8 cellular contexts compared by ENCODE assay signal in the genomic region with DNA sequence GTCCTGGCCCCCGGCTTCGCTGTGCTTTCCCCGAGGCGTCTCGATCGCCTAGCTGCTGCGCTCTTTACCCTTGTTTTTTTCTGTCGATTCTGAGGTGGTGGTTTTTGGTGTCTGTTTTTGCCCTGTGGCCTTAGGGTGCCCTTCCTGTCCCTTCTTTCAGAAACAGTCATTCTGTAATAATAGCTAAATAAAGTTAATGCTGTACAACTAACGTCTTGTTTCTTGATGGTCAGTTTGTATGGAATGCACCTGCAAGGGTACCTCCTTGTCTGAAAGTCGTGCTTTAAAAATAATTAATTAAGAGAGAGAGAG. TPM values are rescaled to one million over a fixed set of nuclear protein-coding genes. Genes with fewer than 3 reads are reported as not detected.
A peak's percentile ranks its signal among the peaks of the same experiment; 100 is the strongest.
DNase-seq lines count a peak whose midpoint lies in the region; ATAC-seq and TF ChIP-seq lines count a peak whose summit lies in the region.

No MANE protein-coding gene starts in this region.

- peak overlapping the region; percentile 79 for H3K4me3 ChIP-seq in AG04449 (ENCODE audit: low read depth, low read length)
- H3K4me3 ChIP-seq in WERI-Rb-1 (ENCODE audit: low read depth, low read length): peak overlapping the region; percentile 70
- H3K4me3 ChIP-seq in iPS-15b (ENCODE audit: low read depth, low read length): peak overlapping the region; percentile 87
- peak overlapping the region; percentile 93 for H3K4me3 ChIP-seq in thoracic aorta

- ATAC-seq in GM21737 (IDR thresholded peaks at IDR 0.05; ENCODE audit: unreplicated experiment) (peak; percentile 38), thoracic aorta (ENCODE audit: insufficient number of reproducible peaks, low FRiP score, low read depth) (no peak), GM18505 (IDR thresholded peaks at IDR 0.05; ENCODE audit: unreplicated experiment) (no peak), HG03025 (IDR thresholded peaks at IDR 0.05; ENCODE audit: low FRiP score, unreplicated experiment) (no peak)

- H3K9me3 ChIP-seq in WERI-Rb-1 (ENCODE audit: severe bottlenecking) (no peaks in the 10 kb centered on the region), iPS-15b (ENCODE audit: control insufficient read depth, insufficient read depth, low read length) (no peaks in the 10 kb centered on the region), thoracic aorta (no peaks in the 10 kb centered on the region)

- H3K27me3 ChIP-seq in WERI-Rb-1 (ENCODE audit: insufficient read depth, low read depth, severe bottlenecking) (no peaks in the 10 kb centered on the region), iPS-15b (ENCODE audit: control insufficient read depth, insufficient read depth, low read length) (peaks cover 5% of the 10 kb centered on the region), thoracic aorta (replicated peaks; ENCODE audit: insufficient read depth) (no peaks in the 10 kb centered on the region)

- H3K4me1 ChIP-seq in iPS-15b (ENCODE audit: control insufficient read depth, insufficient read depth, low read length) (peaks cover 5% of the 10 kb centered on the region), thoracic aorta (ENCODE audit: control insufficient read depth in 1 of 2, low read depth in 2 of 2) (peaks cover 13 to 20% of the 10 kb centered on the region in 2 donors)

- no peak for TF ChIP-seq POLR2A in GM18505 (IDR thresholded peaks at IDR 0.05; ENCODE audit: borderline replicate concordance, extremely low read depth, insufficient read depth, insufficient read length)

- no peak for TF ChIP-seq CTCF in AG04449 (IDR thresholded peaks at IDR 0.05; ENCODE audit: insufficient read depth, low read length, missing control alignments)
- TF ChIP-seq CTCF in WERI-Rb-1 (IDR thresholded peaks at IDR 0.05; ENCODE audit: low read depth, low read length): no peak
- TF ChIP-seq CTCF in thoracic aorta (IDR thresholded peaks at IDR 0.05): no peak

- peak overlapping the region; percentile 94 for H3K27ac ChIP-seq in WERI-Rb-1
- peak overlapping the region; percentile 83 to 87 for H3K27ac ChIP-seq in thoracic aorta

- no peak for DNase-seq in AG04449 (ENCODE audit: low read depth, low spot score)
- DNase-seq in WERI-Rb-1: no peak
- no peak for DNase-seq in thoracic aorta (ENCODE audit: low spot score)
- DNase-seq in NCI-H82 (lab: John Stamatoyannopoulos, UW): no peak

- POLR2A ChIA-PET in AG04449 (lab: Yijun Ruan, JAX): no interaction called here

- H3K36me3 ChIP-seq in WERI-Rb-1 (peaks cover 19% of the 10 kb centered on the region), iPS-15b (ENCODE audit: control insufficient read depth, insufficient read depth, low read length) (peaks cover 2% of the 10 kb centered on the region), thoracic aorta (no peaks in the 10 kb centered on the region)

- peak overlapping the region; percentile 95 for H3K9ac ChIP-seq in iPS-15b (ENCODE audit: low read depth, low read length)

- CTCF ChIA-PET in AG04449 (lab: Yijun Ruan, JAX): interaction anchor here (0.8 to 1.4 kb wide), 3 partner anchors 42 to 856 kb away, joined by 3 read pairs; no protein-coding TSS in a partner anchor

RNA-seq across cellular contexts. Expression of gene FIP1L1, which starts 0.7 kb away (rescaled TPM):
- 10 to 100 TPM; 29.5 to 57.9 TPM for total RNA-seq in thoracic aorta

RNA-seq across cellular contexts. Expression of gene SCFD2, which starts 12.3 kb away (rescaled TPM):
- total RNA-seq in thoracic aorta: 10 to 100 TPM; 20.3 to 27.4 TPM
